In the genomic region with DNA sequence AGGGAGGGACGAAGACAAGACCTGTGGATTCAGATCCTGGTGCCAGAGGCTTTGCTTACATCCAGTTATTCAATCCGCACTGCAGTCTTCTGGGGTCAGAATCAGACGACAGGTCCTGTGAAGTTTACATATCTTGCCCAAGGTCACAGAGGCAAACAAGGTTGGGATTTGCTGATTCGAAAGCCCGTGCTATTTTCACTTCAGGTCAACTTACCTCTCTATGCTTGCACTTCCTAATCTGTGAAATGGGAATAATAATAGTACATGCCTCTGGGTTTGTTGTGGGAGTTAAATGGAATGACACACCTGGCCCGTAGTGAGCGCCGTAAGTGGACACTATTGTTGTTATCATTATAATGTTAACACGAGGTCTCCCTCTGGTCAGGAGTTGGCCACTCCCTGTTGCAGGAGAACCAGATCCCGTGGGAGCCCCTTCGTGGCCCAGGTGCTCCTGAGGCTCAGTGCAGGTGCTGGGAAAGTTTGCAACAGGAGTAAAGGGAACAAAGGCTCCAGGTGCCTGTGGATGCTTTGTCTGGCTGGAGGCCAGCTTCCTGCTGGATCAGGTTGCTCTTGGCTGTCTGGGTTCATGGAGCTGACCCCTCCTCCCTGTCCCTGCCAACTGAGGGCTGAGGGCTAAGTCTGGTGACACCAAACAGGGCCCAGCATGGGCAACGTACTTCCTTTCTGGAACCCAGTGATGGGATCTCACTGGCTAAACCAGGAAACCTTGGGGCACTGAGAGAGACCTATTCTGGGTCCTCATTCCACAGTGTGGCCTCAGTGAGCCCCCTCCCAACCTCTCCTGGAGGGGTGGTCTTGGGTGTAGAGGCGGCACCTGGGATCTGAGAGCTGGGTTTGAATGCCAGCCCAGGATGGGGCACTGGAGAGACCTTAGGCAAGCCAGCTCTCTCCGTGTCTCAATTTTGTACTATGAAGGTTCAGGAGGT, we compare ENCODE assay signal across 10 cellular contexts. TPM values are rescaled to one million over a fixed set of nuclear protein-coding genes. Genes with fewer than 3 reads are reported as not detected.
DNase-seq lines count a peak whose midpoint lies in the region; ATAC-seq and TF ChIP-seq lines count a peak whose summit lies in the region.
"Had no signal": no experiment of that assay in that cellular context is flagged by ENCODE, and none has a peak within 500 bp of the region (broad histone marks: within the 10 kb centered on the region; RNA-seq: fewer than 3 reads in every experiment).

No MANE protein-coding gene starts in this region.

- no CpG with 5 or more reads among the region's 14 CpGs for WGBS in mesendoderm (ENCODE audit: extremely low coverage, insufficient coverage, low lambda C conversion rate)

- no peaks in the 10 kb centered on the region for H3K36me3 ChIP-seq in BLaER1
- H3K36me3 ChIP-seq in lower lobe of right lung: no peaks in the 10 kb centered on the region
- H3K36me3 ChIP-seq in SJCRH30: no peaks in the 10 kb centered on the region
- H3K36me3 ChIP-seq in mesendoderm (ENCODE audit: control insufficient read depth, insufficient read depth, low read length): no peaks in the 10 kb centered on the region
- no peaks in the 10 kb centered on the region for H3K36me3 ChIP-seq in OCI-LY7 (ENCODE audit: insufficient read depth, low read length)

- H3K23ac ChIP-seq in mesendoderm (ENCODE audit: low read length): no peak overlapping the region

- no peak overlapping the region for H3K4me3 ChIP-seq in BLaER1
- no peak overlapping the region for H3K4me3 ChIP-seq in lower lobe of right lung
- H3K4me3 ChIP-seq in SJCRH30: no peak overlapping the region
- no peak overlapping the region for H3K4me3 ChIP-seq in mesendoderm (ENCODE audit: low read length)
- H3K4me3 ChIP-seq in dorsolateral prefrontal cortex: no peak overlapping the region
- H3K4me3 ChIP-seq in OCI-LY7 (ENCODE audit: low read depth, low read length, poor library complexity, severe bottlenecking): no peak overlapping the region

- no peak overlapping the region for H3K56ac ChIP-seq in mesendoderm (ENCODE audit: low read length)

- ATAC-seq in lower lobe of right lung: no peak
- ATAC-seq: stimulated activated effector memory CD8-positive, alpha-beta T cell treated with anti-CD3 and anti-CD28 coated beads, Interleukin-12 subunit alpha, Interleukin-12 subunit beta, amount 100 ng/mL, for 72 hours had no signal

- no peak overlapping the region for H2BK5ac ChIP-seq in mesendoderm (ENCODE audit: low read length)

- no peak overlapping the region for H4K8ac ChIP-seq in mesendoderm (ENCODE audit: low read depth, low read length)

- no peak overlapping the region for H2BK120ac ChIP-seq in mesendoderm (ENCODE audit: low read depth, low read length)

- intact Hi-C loops in lower lobe of right lung (cut with DNase I) (no loop called here), dorsolateral prefrontal cortex (cut with DNase I) (no loop called here), OCI-LY7 (cut with micrococcal nuclease; ENCODE audit: unreplicated experiment) (no loop called here)

- H4K5ac ChIP-seq in mesendoderm (ENCODE audit: low read length): no peak overlapping the region

- H2AFZ ChIP-seq in OCI-LY7 (ENCODE audit: low read length): no peak overlapping the region

- BruUV-seq in OCI-LY7 (replicated peaks; lab: Mats Ljungman, UMichigan): no TSS peak

- H3K27ac ChIP-seq in BLaER1 (no peak overlapping the region), lower lobe of right lung (no peak overlapping the region), SJCRH30 (no peak overlapping the region), mesendoderm (ENCODE audit: low read depth, low read length) (no peak overlapping the region), dorsolateral prefrontal cortex (no peak overlapping the region), OCI-LY7 (ENCODE audit: low read depth, low read length, poor library complexity, severe bottlenecking) (no peak overlapping the region)

- no peaks in the 10 kb centered on the region for H3K79me1 ChIP-seq in mesendoderm (ENCODE audit: low read length)

- TF ChIP-seq CTCF in lower lobe of right lung (IDR thresholded peaks at IDR 0.05) (no peak), dorsolateral prefrontal cortex (IDR thresholded peaks at IDR 0.05 in 54 of 56, conservative IDR thresholded peaks at IDR 0.05 in 2 of 56; ENCODE audit: low read depth in 1 of 56, partially characterized antibody in 56 of 56) (no peak), OCI-LY7 (conservative IDR thresholded peaks at IDR 0.05; ENCODE audit: low read length) (no peak)

- H3K9ac ChIP-seq in BLaER1 (no peak overlapping the region), mesendoderm (ENCODE audit: low read length) (no peak overlapping the region)

- H2AK5ac ChIP-seq in mesendoderm (ENCODE audit: low read length): no peak overlapping the region

- DNase-seq in NCI-H146 (lab: John Stamatoyannopoulos, UW): peak; percentile 94
- peak; percentile 26 for DNase-seq in SHP77 treated with DMSO at 0.1 percent for 48 hours (lab: John Stamatoyannopoulos, UW)
- DNase-seq in lower lobe of right lung: peak; percentile 78
- DNase-seq in SJCRH30: no peak
- no peak for DNase-seq in mesendoderm
- no peak for DNase-seq in dorsolateral prefrontal cortex
- no peak for DNase-seq in OCI-LY7 (ENCODE audit: low spot score)
- DNase-seq: activated gamma-delta T cell treated with Interleukin-2 at 50 U/mL for 16 hours had no signal

- H3K9me3 ChIP-seq in BLaER1 (no peaks in the 10 kb centered on the region), lower lobe of right lung (no peaks in the 10 kb centered on the region), SJCRH30 (replicated peaks) (no peaks in the 10 kb centered on the region), OCI-LY7 (ENCODE audit: low read length) (no peaks in the 10 kb centered on the region)

- H3K4me1 ChIP-seq in BLaER1 (peaks cover 41% of the 10 kb centered on the region), lower lobe of right lung (peaks cover 53% of the 10 kb centered on the region), SJCRH30 (no peaks in the 10 kb centered on the region; the same call in 1 of the 2 replicates), mesendoderm (ENCODE audit: control insufficient read depth, low read depth, low read length) (no peaks in the 10 kb centered on the region), OCI-LY7 (ENCODE audit: insufficient read depth, low read length, poor library complexity, severe bottlenecking) (no peaks in the 10 kb centered on the region)

- H4K20me1 ChIP-seq in BLaER1: no peaks in the 10 kb centered on the region
- no peaks in the 10 kb centered on the region for H4K20me1 ChIP-seq in OCI-LY7 (ENCODE audit: insufficient read depth, low read length)

- H3K27me3 ChIP-seq in BLaER1 (no peaks in the 10 kb centered on the region), lower lobe of right lung (ENCODE audit: low read depth) (no peaks in the 10 kb centered on the region), SJCRH30 (no peaks in the 10 kb centered on the region; the same call in 1 of the 2 replicates), mesendoderm (ENCODE audit: insufficient read depth, low read length, poor library complexity) (no peaks in the 10 kb centered on the region), dorsolateral prefrontal cortex (no peaks in the 10 kb centered on the region)

- no peak overlapping the region for H3K18ac ChIP-seq in mesendoderm (ENCODE audit: low read length)

- H3K4me2 ChIP-seq in BLaER1 (peak overlapping the region; percentile 49), mesendoderm (ENCODE audit: low read length) (no peak overlapping the region), OCI-LY7 (ENCODE audit: low read length) (no peak overlapping the region)

- POLR2A ChIA-PET in OCI-LY7 (lab: Charles Lee): interaction anchor here (1.2 kb wide), 1 partner anchor 107 kb away, joined by 4 read pairs; no protein-coding TSS in a partner anchor

- CTCF ChIA-PET in OCI-LY7 (lab: Charles Lee; ENCODE audit: unreplicated experiment): interaction anchor here (0.7 kb wide), 1 partner anchor 60 kb away, joined by 4 read pairs; no protein-coding TSS in a partner anchor

- H3K9me2 ChIP-seq in OCI-LY7 (ENCODE audit: insufficient read depth, low read length): no peaks in the 10 kb centered on the region

- H3K79me2 ChIP-seq in mesendoderm (ENCODE audit: control insufficient read depth, insufficient read depth, low read length): no peaks in the 10 kb centered on the region
- no peaks in the 10 kb centered on the region for H3K79me2 ChIP-seq in OCI-LY7 (ENCODE audit: insufficient read depth, low read depth, low read length)

- no peak overlapping the region for H3K4ac ChIP-seq in mesendoderm (ENCODE audit: low read depth, low read length)

- no peak overlapping the region for H2BK15ac ChIP-seq in mesendoderm (replicated peaks; ENCODE audit: low read depth)

RNA-seq across cellular contexts. Expression of a gene that starts 40.1 kb away (rescaled TPM):
- 48.1 TPM for total RNA-seq in lower lobe of right lung
- total RNA-seq in SJCRH30 (2014; rRNA removed; shearing (Covaris generic)): 2.1 and 2.2 TPM in 2 replicates
- polyA plus RNA-seq in mesendoderm (2013, experiment 1 of 2): 14.6 TPM
- 14.6 TPM for polyA plus RNA-seq in mesendoderm (2013, experiment 2 of 2)
- 100 to 1,000 TPM in 10 of 120 experiments, 10 to 100 TPM in 110; 21.9 to 147 (median 66.9) TPM for total RNA-seq in dorsolateral prefrontal cortex
- 21.9 and 44.1 TPM in 2 replicates for total RNA-seq in OCI-LY7 (2014; rRNA removed; shearing (Covaris generic))
- total RNA-seq in OCI-LY7 (2022): 34.9 and 38.2 TPM in 2 replicates

RNA-seq across cellular contexts. Expression of a gene that starts 58.8 kb away (rescaled TPM):
- total RNA-seq in lower lobe of right lung (46.7 TPM), dorsolateral prefrontal cortex (100 to 1,000 TPM in 64 of 120 experiments, 10 to 100 TPM in 56; 40.2 to 175 (median 102) TPM), OCI-LY7 (2022) (216 and 224 TPM in 2 replicates)
- total RNA-seq in SJCRH30 (2014; rRNA removed; shearing (Covaris generic)): 96.9 and 102 TPM in 2 replicates
- polyA plus RNA-seq in mesendoderm (2013, experiment 1 of 2): 18.1 TPM
- polyA plus RNA-seq in mesendoderm (2013, experiment 2 of 2): 18.5 TPM
- total RNA-seq in OCI-LY7 (2014; rRNA removed; shearing (Covaris generic)): 204 and 220 TPM in 2 replicates

Comparison
In these comparisons a context has a peak if more than half of its experiments do, and no peak if none do; other contexts are left out.
1. DNase-seq: peak in NCI-H146 (single experiment), SHP77 treated with DMSO at 0.1 percent for 48 hours (single experiment) and lower lobe of right lung (single experiment); none in SJCRH30 (0 of 2), mesendoderm (single experiment), dorsolateral prefrontal cortex (0 of 10) and OCI-LY7 (single experiment).